ENCODE assay signal across 2 cellular contexts in the genomic region with DNA sequence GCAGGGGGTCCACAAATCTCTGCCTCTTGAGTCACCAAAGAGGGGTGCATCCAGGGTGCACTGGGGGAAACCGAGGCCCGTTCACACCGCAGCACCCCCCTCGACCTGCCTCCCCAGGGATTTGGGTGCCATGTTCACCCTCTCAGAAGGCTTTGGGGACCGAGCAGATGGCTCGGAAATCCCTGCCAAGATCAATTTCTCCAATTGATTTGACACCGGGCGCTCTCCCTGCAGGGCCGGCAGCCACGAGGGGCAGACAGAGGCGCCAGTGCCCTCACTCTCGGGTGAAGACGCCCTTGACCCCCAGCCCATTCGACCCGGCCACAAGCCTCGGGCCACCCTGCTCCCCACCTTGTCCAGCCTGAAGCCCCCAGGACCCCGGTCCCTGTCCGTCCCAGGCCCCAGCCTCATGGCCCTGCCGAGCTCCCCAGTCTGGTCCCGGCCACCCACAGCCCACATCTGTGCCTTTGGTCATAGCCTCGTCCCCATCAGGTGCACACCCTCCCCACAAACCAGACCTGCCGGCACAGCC.
TF ChIP-seq lines count a peak whose summit lies in the region.

No MANE protein-coding gene starts in this region.

TF ChIP-seq in A549, 52 proteins besides CTCF, POLR2A, EP300 and RAD21:
- TF ChIP-seq, protein P1, sequence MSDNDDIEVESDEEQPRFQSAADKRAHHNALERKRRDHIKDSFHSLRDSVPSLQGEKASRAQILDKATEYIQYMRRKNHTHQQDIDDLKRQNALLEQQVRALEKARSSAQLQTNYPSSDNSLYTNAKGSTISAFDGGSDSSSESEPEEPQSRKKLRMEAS (IDR thresholded peaks at IDR 0.05) = no peak
- TF ChIP-seq HEYL (CRISPR knock-in tag; IDR thresholded peaks at IDR 0.05) (no peak), HOXB13 (CRISPR knock-in tag; IDR thresholded peaks at IDR 0.05; ENCODE audit: low read depth) (no peak), ESRRA (IDR thresholded peaks at IDR 0.05; ENCODE audit: borderline replicate concordance, low read length) (no peak), ZFP36 (IDR thresholded peaks at IDR 0.05; ENCODE audit: borderline replicate concordance, partially characterized antibody) (no peak), FOXS1 (CRISPR knock-in tag; IDR thresholded peaks at IDR 0.05) (no peak), CBX2 (IDR thresholded peaks at IDR 0.05; ENCODE audit: borderline replicate concordance, low read depth) (no peak), RFX5 (IDR thresholded peaks at IDR 0.05) (no peak), HOXB5 (CRISPR knock-in tag; IDR thresholded peaks at IDR 0.05) (no peak), FOSL2 (IDR thresholded peaks at IDR 0.05) (no peak), FOSL2 (CRISPR knock-in tag; IDR thresholded peaks at IDR 0.05) (no peak), PHF8 (IDR thresholded peaks at IDR 0.05; ENCODE audit: borderline replicate concordance, low read depth) (no peak), GATA3 (IDR thresholded peaks at IDR 0.05; ENCODE audit: borderline replicate concordance) (no peak), RCOR1 (IDR thresholded peaks at IDR 0.05; ENCODE audit: low read depth, low read length) (no peak), SMC3 (IDR thresholded peaks at IDR 0.05) (no peak)
- TF ChIP-seq, protein P2, sequence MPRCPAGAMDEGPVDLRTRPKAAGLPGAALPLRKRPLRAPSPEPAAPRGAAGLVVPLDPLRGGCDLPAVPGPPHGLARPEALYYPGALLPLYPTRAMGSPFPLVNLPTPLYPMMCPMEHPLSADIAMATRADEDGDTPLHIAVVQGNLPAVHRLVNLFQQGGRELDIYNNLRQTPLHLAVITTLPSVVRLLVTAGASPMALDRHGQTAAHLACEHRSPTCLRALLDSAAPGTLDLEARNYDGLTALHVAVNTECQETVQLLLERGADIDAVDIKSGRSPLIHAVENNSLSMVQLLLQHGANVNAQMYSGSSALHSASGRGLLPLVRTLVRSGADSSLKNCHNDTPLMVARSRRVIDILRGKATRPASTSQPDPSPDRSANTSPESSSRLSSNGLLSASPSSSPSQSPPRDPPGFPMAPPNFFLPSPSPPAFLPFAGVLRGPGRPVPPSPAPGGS (IDR thresholded peaks at IDR 0.05) = no peak
- TF ChIP-seq, protein P3, sequence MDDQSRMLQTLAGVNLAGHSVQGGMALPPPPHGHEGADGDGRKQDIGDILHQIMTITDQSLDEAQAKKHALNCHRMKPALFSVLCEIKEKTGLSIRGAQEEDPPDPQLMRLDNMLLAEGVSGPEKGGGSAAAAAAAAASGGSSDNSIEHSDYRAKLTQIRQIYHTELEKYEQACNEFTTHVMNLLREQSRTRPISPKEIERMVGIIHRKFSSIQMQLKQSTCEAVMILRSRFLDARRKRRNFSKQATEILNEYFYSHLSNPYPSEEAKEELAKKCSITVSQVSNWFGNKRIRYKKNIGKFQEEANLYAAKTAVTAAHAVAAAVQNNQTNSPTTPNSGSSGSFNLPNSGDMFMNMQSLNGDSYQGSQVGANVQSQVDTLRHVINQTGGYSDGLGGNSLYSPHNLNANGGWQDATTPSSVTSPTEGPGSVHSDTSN (IDR thresholded peaks at IDR 0.05) = no peak
- TF ChIP-seq, protein P4, sequence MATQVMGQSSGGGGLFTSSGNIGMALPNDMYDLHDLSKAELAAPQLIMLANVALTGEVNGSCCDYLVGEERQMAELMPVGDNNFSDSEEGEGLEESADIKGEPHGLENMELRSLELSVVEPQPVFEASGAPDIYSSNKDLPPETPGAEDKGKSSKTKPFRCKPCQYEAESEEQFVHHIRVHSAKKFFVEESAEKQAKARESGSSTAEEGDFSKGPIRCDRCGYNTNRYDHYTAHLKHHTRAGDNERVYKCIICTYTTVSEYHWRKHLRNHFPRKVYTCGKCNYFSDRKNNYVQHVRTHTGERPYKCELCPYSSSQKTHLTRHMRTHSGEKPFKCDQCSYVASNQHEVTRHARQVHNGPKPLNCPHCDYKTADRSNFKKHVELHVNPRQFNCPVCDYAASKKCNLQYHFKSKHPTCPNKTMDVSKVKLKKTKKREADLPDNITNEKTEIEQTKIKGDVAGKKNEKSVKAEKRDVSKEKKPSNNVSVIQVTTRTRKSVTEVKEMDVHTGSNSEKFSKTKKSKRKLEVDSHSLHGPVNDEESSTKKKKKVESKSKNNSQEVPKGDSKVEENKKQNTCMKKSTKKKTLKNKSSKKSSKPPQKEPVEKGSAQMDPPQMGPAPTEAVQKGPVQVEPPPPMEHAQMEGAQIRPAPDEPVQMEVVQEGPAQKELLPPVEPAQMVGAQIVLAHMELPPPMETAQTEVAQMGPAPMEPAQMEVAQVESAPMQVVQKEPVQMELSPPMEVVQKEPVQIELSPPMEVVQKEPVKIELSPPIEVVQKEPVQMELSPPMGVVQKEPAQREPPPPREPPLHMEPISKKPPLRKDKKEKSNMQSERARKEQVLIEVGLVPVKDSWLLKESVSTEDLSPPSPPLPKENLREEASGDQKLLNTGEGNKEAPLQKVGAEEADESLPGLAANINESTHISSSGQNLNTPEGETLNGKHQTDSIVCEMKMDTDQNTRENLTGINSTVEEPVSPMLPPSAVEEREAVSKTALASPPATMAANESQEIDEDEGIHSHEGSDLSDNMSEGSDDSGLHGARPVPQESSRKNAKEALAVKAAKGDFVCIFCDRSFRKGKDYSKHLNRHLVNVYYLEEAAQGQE (IDR thresholded peaks at IDR 0.05) = no peak

TF ChIP-seq in HCT116, 20 proteins besides CTCF, POLR2A, EP300 and RAD21:
- TF ChIP-seq, protein P5, sequence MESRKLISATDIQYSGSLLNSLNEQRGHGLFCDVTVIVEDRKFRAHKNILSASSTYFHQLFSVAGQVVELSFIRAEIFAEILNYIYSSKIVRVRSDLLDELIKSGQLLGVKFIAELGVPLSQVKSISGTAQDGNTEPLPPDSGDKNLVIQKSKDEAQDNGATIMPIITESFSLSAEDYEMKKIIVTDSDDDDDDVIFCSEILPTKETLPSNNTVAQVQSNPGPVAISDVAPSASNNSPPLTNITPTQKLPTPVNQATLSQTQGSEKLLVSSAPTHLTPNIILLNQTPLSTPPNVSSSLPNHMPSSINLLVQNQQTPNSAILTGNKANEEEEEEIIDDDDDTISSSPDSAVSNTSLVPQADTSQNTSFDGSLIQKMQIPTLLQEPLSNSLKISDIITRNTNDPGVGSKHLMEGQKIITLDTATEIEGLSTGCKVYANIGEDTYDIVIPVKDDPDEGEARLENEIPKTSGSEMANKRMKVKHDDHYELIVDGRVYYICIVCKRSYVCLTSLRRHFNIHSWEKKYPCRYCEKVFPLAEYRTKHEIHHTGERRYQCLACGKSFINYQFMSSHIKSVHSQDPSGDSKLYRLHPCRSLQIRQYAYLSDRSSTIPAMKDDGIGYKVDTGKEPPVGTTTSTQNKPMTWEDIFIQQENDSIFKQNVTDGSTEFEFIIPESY (IDR thresholded peaks at IDR 0.05; ENCODE audit: extremely low read depth, insufficient replicate concordance, low read length) = no peak
- TF ChIP-seq, protein P4 (IDR thresholded peaks at IDR 0.05; ENCODE audit: low read depth) = no peak
- TF ChIP-seq TCF7L2 (IDR thresholded peaks at IDR 0.05; ENCODE audit: borderline replicate concordance, extremely low read depth, insufficient read depth, insufficient read length) (no peak), ELF1 (IDR thresholded peaks at IDR 0.05; ENCODE audit: borderline replicate concordance, low read depth) (no peak), SIN3A (IDR thresholded peaks at IDR 0.05; ENCODE audit: low read depth) (no peak), SRF (IDR thresholded peaks at IDR 0.05; ENCODE audit: low read depth) (no peak), ZNF274 (IDR thresholded peaks at IDR 0.05; ENCODE audit: low read depth, low read length) (no peak), EZH2phosphoT487 (IDR thresholded peaks at IDR 0.05; ENCODE audit: borderline replicate concordance) (no peak), CEBPB (IDR thresholded peaks at IDR 0.05; ENCODE audit: low read depth) (no peak), JUND (IDR thresholded peaks at IDR 0.05) (no peak), FOSL1 (IDR thresholded peaks at IDR 0.05; ENCODE audit: low read depth) (no peak), SP1 (IDR thresholded peaks at IDR 0.05; ENCODE audit: low read depth) (no peak), POLR2AphosphoS5 (IDR thresholded peaks at IDR 0.05; ENCODE audit: low read depth, low read length) (no peak), EGR1 (IDR thresholded peaks at IDR 0.05; ENCODE audit: low read depth) (no peak), YY1 (IDR thresholded peaks at IDR 0.05; ENCODE audit: extremely low read depth, insufficient replicate concordance, low read depth, low read length) (no peak), CBX3 (IDR thresholded peaks at IDR 0.05; ENCODE audit: low read depth) (no peak)
- TF ChIP-seq, protein P1 (IDR thresholded peaks at IDR 0.05) = no peak
TF ChIP-seq in HCT116: peak in this region for 0.
